ENCODE assay signal across 26 cellular contexts in the genomic region with DNA sequence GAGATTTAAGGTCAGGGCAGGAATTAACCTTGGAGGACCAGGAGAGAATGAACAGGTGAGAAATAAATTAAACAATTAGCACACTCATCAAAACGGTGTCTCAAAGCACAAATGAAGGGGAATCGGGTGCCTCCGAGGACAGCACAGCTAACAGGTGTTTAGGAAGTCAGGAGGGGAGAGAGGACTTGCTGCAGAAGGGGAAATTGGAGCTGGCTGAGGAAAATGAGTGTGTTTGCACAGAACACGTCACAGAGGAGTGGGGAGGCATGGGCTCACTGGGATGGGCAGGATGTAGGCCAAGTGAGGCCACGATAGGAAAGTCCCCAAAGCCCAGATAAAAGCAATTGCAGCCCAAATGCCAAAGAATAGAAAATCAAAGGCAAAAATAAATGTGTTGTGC.
DNase-seq lines count a peak whose midpoint lies in the region; ATAC-seq, FAIRE-seq and TF ChIP-seq lines count a peak whose summit lies in the region.
"Had no signal": no experiment of that assay in that cellular context is flagged by ENCODE, and none has a peak within 500 bp of the region (broad histone marks: within the 10 kb centered on the region; RNA-seq: fewer than 3 reads in every experiment).

No MANE protein-coding gene starts in this region.

- TF ChIP-seq POLR2A in A549 (IDR thresholded peaks at IDR 0.05; ENCODE audit: low read length) = no peak

- CTCF ChIA-PET in A549 (lab: Yijun Ruan, JAX) = no interaction called here

- TF ChIP-seq CTCF in A549 (IDR thresholded peaks at IDR 0.05) = no peak

- peaks cover 3 to 12% (median 3%) of the 10 kb centered on the region in 3 donors for H3K27me3 Mint-ChIP-seq in immature natural killer cell (ENCODE audit: low read depth in 3 of 3)
- H3K27me3 Mint-ChIP-seq: stimulated activated naive CD8-positive, alpha-beta T cell treated with anti-CD3 and anti-CD28 coated beads, Interleukin-15, Interleukin-2, amounts not matched to agents 100 ng/mL and 50 ng/mL, for 24 hours had no signal

- TF ChIP-seq EP300 in A549 (IDR thresholded peaks at IDR 0.05) = no peak

- H3K4me3 ChIP-seq in A549 (no peak overlapping the region), MG63 (no peak overlapping the region)
- H3K4me3 ChIP-seq: coronary artery, tibial artery had no signal

- H3K9me3 Mint-ChIP-seq in immature natural killer cell = no peaks in the 10 kb centered on the region
- H3K9me3 Mint-ChIP-seq: activated CD4-positive, alpha-beta T cell treated with anti-CD3 and anti-CD28 coated beads, Interleukin-2, amount 10 ng/mL, durations not matched to agents 7 days and 5 days; effector memory CD8-positive, alpha-beta T cell; stimulated activated naive CD8-positive, alpha-beta T cell treated with anti-CD3 and anti-CD28 coated beads, Interleukin-15, Interleukin-2, amounts not matched to agents 100 ng/mL and 50 ng/mL, for 24 hours had no signal

- H3K4me1 ChIP-seq in A549 = no peaks in the 10 kb centered on the region
- H3K4me1 ChIP-seq: foreskin keratinocyte had no signal

- H3K9me3 ChIP-seq in A549 (0 out of 3 replicates have a peak, but pooled peaks cover 7% of the 10 kb centered on the region), MG63 (no peaks in the 10 kb centered on the region)
- H3K9me3 ChIP-seq: tibial artery had no signal

- TF ChIP-seq RAD21 in A549 (conservative IDR thresholded peaks at IDR 0.05 in 1 of 2, IDR thresholded peaks at IDR 0.05 in 1 of 2) = no peak

- no peak overlapping the region for H3K27ac ChIP-seq in A549
- H3K27ac ChIP-seq: coronary artery, foreskin keratinocyte, tibial artery, WERI-Rb-1 had no signal

- no peaks in the 10 kb centered on the region for H3K36me3 ChIP-seq in MG63
- H3K36me3 ChIP-seq: tibial artery, WERI-Rb-1 had no signal

- no peaks in the 10 kb centered on the region for H3K27me3 ChIP-seq in MG63
- H3K27me3 ChIP-seq: tibial artery had no signal

- H3K4me3 Mint-ChIP-seq in immature natural killer cell = no peak overlapping the region
- H3K4me3 Mint-ChIP-seq: activated CD4-positive, alpha-beta T cell treated with anti-CD3 and anti-CD28 coated beads, Interleukin-2, amount 10 ng/mL, durations not matched to agents 7 days and 5 days; effector memory CD8-positive, alpha-beta T cell; neural crest cell; stimulated activated naive CD8-positive, alpha-beta T cell treated with anti-CD3 and anti-CD28 coated beads, Interleukin-15, Interleukin-2, amounts not matched to agents 100 ng/mL and 50 ng/mL, for 24 hours had no signal

- ATAC-seq in A549 (peak in 1 of 2 experiments; percentile 38; a peak in 2 of 6 replicates), HG02623 (IDR thresholded peaks at IDR 0.05; ENCODE audit: unreplicated experiment) (no peak), HG03521 (IDR thresholded peaks at IDR 0.05; ENCODE audit: unreplicated experiment) (no peak)
- ATAC-seq: effector memory CD8-positive, alpha-beta T cell; esophagus mucosa; foreskin keratinocyte; sciatic nerve had no signal

- POLR2A ChIA-PET in A549 (lab: Yijun Ruan, JAX) = no interaction called here

- H3K4me2 ChIP-seq in A549 = no peak overlapping the region

- DNase-seq in A549 (ENCODE audit: low read depth in 1 of 2, low spot score in 1 of 2) (peak in 1 of 2 experiments; percentile 24), Daoy (ENCODE audit: low read depth) (peak; percentile 43), NCI-H2196 (lab: John Stamatoyannopoulos, UW; ENCODE audit: unreplicated experiment) (peak; percentile 34), SHP77 treated with DMSO at 0.1 percent for 48 hours (lab: John Stamatoyannopoulos, UW) (peak; percentile 81), immature natural killer cell (no peak), MG63 (no peak)
- DNase-seq: activated CD4-positive, alpha-beta T cell treated with anti-CD3 and anti-CD28 coated beads, Interleukin-2, amount 10 ng/mL, durations not matched to agents 7 days and 5 days; activated naive CD4-positive, alpha-beta T cell treated with anti-CD3 and anti-CD28 coated beads, Interleukin-2, amount 50 U/mL, for 16 hours; anterior cingulate cortex; C1 segment of cervical spinal cord; effector memory CD8-positive, alpha-beta T cell; foreskin keratinocyte; HCEC 1CT; hippocampal formation; tibial artery; WERI-Rb-1 had no signal

- H3K4me1 Mint-ChIP-seq in immature natural killer cell = no peaks in the 10 kb centered on the region
- H3K4me1 Mint-ChIP-seq: activated CD4-positive, alpha-beta T cell treated with anti-CD3 and anti-CD28 coated beads, Interleukin-2, amount 10 ng/mL, durations not matched to agents 7 days and 5 days had no signal

- no peak for FAIRE-seq in A549 (lab: Jason Lieb, UNC)
- FAIRE-seq: D721Med, GM19239 had no signal

- no peak overlapping the region for H3K27ac Mint-ChIP-seq in immature natural killer cell
- H3K27ac Mint-ChIP-seq: activated CD4-positive, alpha-beta T cell treated with anti-CD3 and anti-CD28 coated beads, Interleukin-2, amount 10 ng/mL, durations not matched to agents 7 days and 5 days; effector memory CD8-positive, alpha-beta T cell; progenitor cell of endocrine pancreas; stimulated activated naive CD8-positive, alpha-beta T cell treated with anti-CD3 and anti-CD28 coated beads, Interleukin-15, Interleukin-2, amounts not matched to agents 100 ng/mL and 50 ng/mL, for 24 hours had no signal

- H3K36me3 Mint-ChIP-seq in immature natural killer cell = no peaks in the 10 kb centered on the region

- WGBS in A549 (ENCODE audit: missing lambda C conversion rate) = 31% methylated on average over 5 of the region's 5 CpGs

TF ChIP-seq in A549, 52 proteins besides CTCF, POLR2A, EP300 and RAD21:
- TF ChIP-seq ZFP36 (IDR thresholded peaks at IDR 0.05; ENCODE audit: borderline replicate concordance, partially characterized antibody) (no peak), MAFK (IDR thresholded peaks at IDR 0.05; ENCODE audit: partially characterized antibody) (peak; percentile 40)

Comparison
In these comparisons a context has a peak if more than half of its experiments do, and no peak if none do; other contexts are left out.
1. DNase-seq: peak in Daoy (single experiment), NCI-H2196 (single experiment) and SHP77 treated with DMSO at 0.1 percent for 48 hours (single experiment); none in immature natural killer cell (0 of 3) and MG63 (single experiment).